Comparison of ENCODE assay signal across 15 cellular contexts in the genomic region with DNA sequence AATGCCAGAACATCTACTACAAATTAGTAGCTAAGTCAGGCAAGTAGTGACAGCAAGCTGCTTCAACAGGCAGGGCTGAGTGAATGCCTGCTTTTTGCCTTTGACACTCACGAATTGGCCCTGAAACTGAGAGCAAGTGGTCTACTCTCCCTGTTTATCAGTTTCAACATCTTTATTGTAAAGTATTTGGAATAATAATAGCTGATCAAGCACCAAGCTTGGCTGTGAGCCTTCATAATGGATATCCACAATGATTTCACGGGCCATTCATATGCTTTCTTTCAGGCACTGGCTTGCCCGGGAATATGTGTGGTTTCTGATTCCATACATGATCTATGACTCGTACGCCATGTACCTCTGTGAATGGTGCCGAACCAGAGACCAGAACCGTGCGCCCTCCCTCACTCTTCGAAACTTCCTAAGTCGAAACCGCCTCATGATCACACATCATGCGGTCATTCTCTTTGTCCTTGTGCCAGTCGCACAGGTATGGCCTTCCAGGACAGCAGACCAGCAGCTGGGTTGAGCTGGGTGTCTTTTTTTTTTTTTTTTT.
"Had no signal": no experiment of that assay in that cellular context is flagged by ENCODE, and none has a peak within 500 bp of the region (broad histone marks: within the 10 kb centered on the region; RNA-seq: fewer than 3 reads in every experiment).

No MANE protein-coding gene starts in this region.

- H3K36me3 ChIP-seq: ovary, transverse colon had no signal

- H3K27me3 ChIP-seq: gastrocnemius medialis, heart right ventricle, ovary, transverse colon had no signal

- H3K27me3 Mint-ChIP-seq: naive thymus-derived CD8-positive, alpha-beta T cell; progenitor cell of endocrine pancreas; stimulated activated naive CD8-positive, alpha-beta T cell treated with anti-CD3 and anti-CD28 coated beads, Interleukin-15, amount 100 ng/mL, for 72 hours had no signal

- H3K4me3 ChIP-seq: gastrocnemius medialis, heart right ventricle, mucosa of descending colon, ovary, thoracic aorta, transverse colon had no signal

- H3K27ac ChIP-seq: gastrocnemius medialis, heart right ventricle, ovary, thoracic aorta, transverse colon had no signal

- H3K9me3 ChIP-seq: gastrocnemius medialis, heart right ventricle, mucosa of descending colon, ovary, thoracic aorta, transverse colon had no signal

- H3K4me3 Mint-ChIP-seq: naive thymus-derived CD8-positive, alpha-beta T cell; stimulated activated naive B cell treated with anti-CD40 and anti-IgM and Interleukin-4, amounts not matched to agents 10 μg/mL and 1 μg/mL and 100 μg/mL, for 72 hours; stimulated activated naive CD8-positive, alpha-beta T cell treated with anti-CD3 and anti-CD28 coated beads, Interleukin-15, amount 100 ng/mL, for 72 hours had no signal

- ATAC-seq: gastrocnemius medialis; heart right ventricle; left lobe of liver; mucosa of descending colon; naive thymus-derived CD8-positive, alpha-beta T cell; right cardiac atrium; stimulated activated naive B cell treated with anti-CD40 and anti-IgM and Interleukin-4, amounts not matched to agents 10 μg/mL and 1 μg/mL and 100 μg/mL, for 72 hours; stimulated activated naive CD8-positive, alpha-beta T cell treated with anti-CD3 and anti-CD28 coated beads, Interleukin-15, amount 100 ng/mL, for 72 hours had no signal

- H3K27ac Mint-ChIP-seq: progenitor cell of endocrine pancreas; stimulated activated naive CD8-positive, alpha-beta T cell treated with anti-CD3 and anti-CD28 coated beads, Interleukin-15, amount 100 ng/mL, for 72 hours had no signal

- H3K9me3 Mint-ChIP-seq: naive thymus-derived CD8-positive, alpha-beta T cell; stimulated activated naive B cell treated with anti-CD40 and anti-IgM and Interleukin-4, amounts not matched to agents 10 μg/mL and 1 μg/mL and 100 μg/mL, for 72 hours; stimulated activated naive CD8-positive, alpha-beta T cell treated with anti-CD3 and anti-CD28 coated beads, Interleukin-15, amount 100 ng/mL, for 72 hours had no signal

- DNase-seq: effector memory CD4-positive, alpha-beta T cell; gastrocnemius medialis; heart right ventricle; hypothalamus; mucosa of descending colon; naive thymus-derived CD8-positive, alpha-beta T cell; ovary; right cardiac atrium; stimulated activated CD4-positive, alpha-beta T cell treated with anti-CD3 and anti-CD28 coated beads, Interleukin-4, amount 100 ng/mL, for 1 hour; stimulated activated naive B cell treated with anti-CD40 and anti-IgM and Interleukin-4, amounts not matched to agents 10 μg/mL and 1 μg/mL and 100 μg/mL, for 72 hours; stimulated activated naive CD8-positive, alpha-beta T cell treated with anti-CD3 and anti-CD28 coated beads, Interleukin-15, amount 100 ng/mL, for 72 hours; transverse colon had no signal
